Comparison of ENCODE assay signal across 11 cellular contexts in the genomic region with DNA sequence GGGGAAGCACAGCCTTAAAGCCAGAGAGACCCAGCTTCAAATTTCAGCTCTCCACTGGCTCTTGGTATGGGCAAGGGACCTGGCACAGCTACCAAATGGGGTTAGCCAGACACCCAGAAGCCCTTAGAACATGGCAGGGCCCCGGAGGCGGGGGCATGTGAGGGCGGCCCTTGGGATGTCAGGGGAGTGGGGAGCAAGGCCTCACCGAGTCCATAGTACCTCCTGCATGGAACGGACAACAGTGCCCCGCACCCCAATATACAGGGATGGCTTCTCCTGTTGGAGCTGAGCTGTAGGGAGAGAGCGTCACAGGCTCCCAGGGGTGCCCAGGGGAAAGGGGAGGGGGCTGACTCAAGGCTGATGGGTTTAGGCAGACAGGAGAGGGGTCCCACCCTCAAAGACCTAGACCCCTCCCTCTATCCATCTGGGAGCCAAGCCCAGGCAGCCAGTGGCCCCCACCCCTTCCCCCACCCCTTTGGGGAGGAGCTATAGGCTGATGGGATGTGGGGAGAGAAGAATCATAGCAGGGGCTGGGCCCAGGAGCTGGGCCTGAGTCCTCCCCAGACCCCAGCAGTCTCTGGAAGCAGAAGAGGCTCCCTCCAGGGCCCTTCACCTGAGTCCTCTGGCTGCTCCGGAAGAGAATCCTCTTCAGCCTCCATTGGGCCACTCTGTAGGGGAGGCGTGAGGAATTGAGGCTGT. TPM values are rescaled to one million over a fixed set of nuclear protein-coding genes. Genes with fewer than 3 reads are reported as not detected.
DNase-seq lines count a peak whose midpoint lies in the region; ATAC-seq and TF ChIP-seq lines count a peak whose summit lies in the region.
"Had no signal": no experiment of that assay in that cellular context is flagged by ENCODE, and none has a peak within 500 bp of the region (broad histone marks: within the 10 kb centered on the region; RNA-seq: fewer than 3 reads in every experiment).

No MANE protein-coding gene starts in this region.

- peaks cover 0 to 7% (median 0%) of the 10 kb centered on the region in 11 experiments; a peak in 1 of 22 replicates for H4K20me1 ChIP-seq in BLaER1 treated with 17β-estradiol and CSF1 and Interleukin-3, amounts not matched to agents 10 nM and 100 nM
- no peaks in the 10 kb centered on the region for H4K20me1 ChIP-seq in PC-3 (ENCODE audit: low read length)

- H3K4me3 ChIP-seq in BLaER1 treated with 17β-estradiol and CSF1 and Interleukin-3, amounts not matched to agents 10 nM and 100 nM = no peak overlapping the region
- H3K4me3 ChIP-seq in PC-3 (ENCODE audit: low read length) = no peak overlapping the region
- H3K4me3 ChIP-seq in endodermal cell (ENCODE audit: low read length) = no peak overlapping the region
- H3K4me3 ChIP-seq: dorsolateral prefrontal cortex had no signal

- H3F3A ChIP-seq in PC-3 (ENCODE audit: low read length, unreplicated experiment) = no peaks in the 10 kb centered on the region

- no peaks in the 10 kb centered on the region for H3K36me3 ChIP-seq in BLaER1 treated with 17β-estradiol and CSF1 and Interleukin-3, amounts not matched to agents 10 nM and 100 nM
- no peaks in the 10 kb centered on the region for H3K36me3 ChIP-seq in PC-3 (ENCODE audit: low read depth, low read length)
- no peaks in the 10 kb centered on the region for H3K36me3 ChIP-seq in endodermal cell (ENCODE audit: control insufficient read depth, insufficient read depth, low read length)

- peaks cover 14% of the 10 kb centered on the region; the same call in 1 of the 2 replicates for H3K79me2 ChIP-seq in PC-3 (ENCODE audit: low read length)

- CTCF ChIA-PET in PC-3 (lab: Charles Lee) = interaction anchor here (0.6 to 0.8 kb wide), 2 partner anchors 10 kb away, joined by 4 read pairs; no protein-coding TSS in a partner anchor

- DNase-seq in PC-3 (no peak), endodermal cell (peak; percentile 57), progenitor cell of endocrine pancreas (ENCODE audit: low spot score, unreplicated experiment) (peak; percentile 5), SHP77 (lab: John Stamatoyannopoulos, UW) (no peak), HT-29 (ENCODE audit: low spot score) (no peak), GM13977 (ENCODE audit: low spot score) (no peak)
- DNase-seq: CD4-positive, CD25-positive, alpha-beta regulatory T cell; GF-D8 had no signal

- H3K36me3 Mint-ChIP-seq in endodermal cell (ENCODE audit: low read depth) (no peaks in the 10 kb centered on the region), progenitor cell of endocrine pancreas (ENCODE audit: insufficient read depth) (no peaks in the 10 kb centered on the region)
- H3K36me3 Mint-ChIP-seq: CD4-positive, CD25-positive, alpha-beta regulatory T cell had no signal

- H3K4me1 ChIP-seq in BLaER1 treated with 17β-estradiol and CSF1 and Interleukin-3, amounts not matched to agents 10 nM and 100 nM = peaks cover 46 to 70% (median 59%) of the 10 kb centered on the region in 10 experiments
- H3K4me1 ChIP-seq in PC-3 (ENCODE audit: insufficient read depth, low read length) = peaks cover 23% of the 10 kb centered on the region
- H3K4me1 ChIP-seq in endodermal cell (ENCODE audit: control insufficient read depth, insufficient read depth, low read length) = peaks cover 9% of the 10 kb centered on the region

- H3K9me3 Mint-ChIP-seq in endodermal cell (no peaks in the 10 kb centered on the region), progenitor cell of endocrine pancreas (ENCODE audit: low read depth) (no peaks in the 10 kb centered on the region)
- H3K9me3 Mint-ChIP-seq: CD4-positive, CD25-positive, alpha-beta regulatory T cell had no signal

- H2AFZ ChIP-seq in PC-3 (ENCODE audit: low read length) = no peak overlapping the region

- no peaks in the 10 kb centered on the region for H3K9me3 ChIP-seq in BLaER1 treated with 17β-estradiol and CSF1 and Interleukin-3, amounts not matched to agents 10 nM and 100 nM (replicated peaks in 1 of 11)
- H3K9me3 ChIP-seq in PC-3 (ENCODE audit: low read length) (no peaks in the 10 kb centered on the region), endodermal cell (ENCODE audit: control insufficient read depth, low read length) (no peaks in the 10 kb centered on the region)

- peak overlapping the region in 1 of 11 experiments; percentile 20; a peak in 1 of 22 replicates for H3K9ac ChIP-seq in BLaER1 treated with 17β-estradiol and CSF1 and Interleukin-3, amounts not matched to agents 10 nM and 100 nM
- no peak overlapping the region for H3K9ac ChIP-seq in PC-3 (ENCODE audit: low read length)
- H3K9ac ChIP-seq in endodermal cell (ENCODE audit: extremely low read depth, low read length, poor library complexity, severe bottlenecking) = no peak overlapping the region

- POLR2A ChIA-PET in PC-3 (lab: Charles Lee; ENCODE audit: unreplicated experiment) = no interaction called here

- H3K27me3 ChIP-seq in BLaER1 treated with 17β-estradiol and CSF1 and Interleukin-3, amounts not matched to agents 10 nM and 100 nM = peaks cover 0 to 9% (median 0%) of the 10 kb centered on the region in 11 experiments; a peak in 2 of 22 replicates
- H3K27me3 ChIP-seq in PC-3 (ENCODE audit: low read length) (no peaks in the 10 kb centered on the region), endodermal cell (ENCODE audit: control insufficient read depth, insufficient read depth, low read length, poor library complexity, severe bottlenecking) (no peaks in the 10 kb centered on the region)
- H3K27me3 ChIP-seq: dorsolateral prefrontal cortex had no signal

- intact Hi-C loops in PC-3 (cut with micrococcal nuclease) = no loop called here

- BruUV-seq in PC-3 (replicated peaks; lab: Mats Ljungman, UMichigan) = no TSS peak

- in situ Hi-C loops in GM13977 (cut with MboI; ENCODE audit: low pct_unique_long_range_greater_than_20kb, low sequenced_read_pairs, unreplicated experiment) = no loop called here

- no peaks in the 10 kb centered on the region for H3K4me1 Mint-ChIP-seq in endodermal cell
- H3K4me1 Mint-ChIP-seq in progenitor cell of endocrine pancreas (ENCODE audit: low read depth) = no peaks in the 10 kb centered on the region

- H3K27me3 Mint-ChIP-seq in endodermal cell (ENCODE audit: insufficient read depth) = peaks cover 2% of the 10 kb centered on the region
- peaks cover 30% of the 10 kb centered on the region for H3K27me3 Mint-ChIP-seq in progenitor cell of endocrine pancreas

- no peak overlapping the region for H3K27ac Mint-ChIP-seq in endodermal cell
- no peak overlapping the region for H3K27ac Mint-ChIP-seq in progenitor cell of endocrine pancreas
- H3K27ac Mint-ChIP-seq: CD4-positive, CD25-positive, alpha-beta regulatory T cell had no signal

- H3K9me2 ChIP-seq in PC-3 (replicated peaks; ENCODE audit: low read length) = no peaks in the 10 kb centered on the region

- ATAC-seq in PC-3 (no peak), GM18858 (IDR thresholded peaks at IDR 0.05; ENCODE audit: unreplicated experiment) (no peak)

- H3K4me2 ChIP-seq in BLaER1 treated with 17β-estradiol and CSF1 and Interleukin-3, amounts not matched to agents 10 nM and 100 nM = peak overlapping the region; percentile 63 to 90 (median 69)
- peak overlapping the region; percentile 83 for H3K4me2 ChIP-seq in PC-3 (ENCODE audit: low read length)

- WGBS in endodermal cell (ENCODE audit: insufficient coverage in 1 of 2, insufficient read length in 1 of 2), 2 experiments = 95 to 100% methylated on average over 3 to 9 of the region's 9 CpGs

- H3K27ac ChIP-seq in BLaER1 treated with 17β-estradiol and CSF1 and Interleukin-3, amounts not matched to agents 10 nM and 100 nM = peak overlapping the region in 2 of 11 experiments; percentile 16 to 38; a peak in 3 of 22 replicates
- peak overlapping the region; percentile 74 for H3K27ac ChIP-seq in PC-3 (ENCODE audit: low read length)
- H3K27ac ChIP-seq in endodermal cell (ENCODE audit: low read depth, low read length) = no peak overlapping the region

- TF ChIP-seq CTCF in PC-3 (conservative IDR thresholded peaks at IDR 0.05; ENCODE audit: low read depth, low read length) (no peak), endodermal cell (conservative IDR thresholded peaks at IDR 0.05) (no peak), progenitor cell of endocrine pancreas (IDR thresholded peaks at IDR 0.05; ENCODE audit: unreplicated experiment) (no peak), GM13977 (IDR thresholded peaks at IDR 0.05; ENCODE audit: extremely low read depth, insufficient read depth, missing control alignments) (no peak)

- H3K4me3 Mint-ChIP-seq in endodermal cell (no peak overlapping the region), progenitor cell of endocrine pancreas (ENCODE audit: low read depth) (no peak overlapping the region)
- H3K4me3 Mint-ChIP-seq: CD4-positive, CD25-positive, alpha-beta regulatory T cell had no signal

RNA-seq across cellular contexts. Expression of gene SPOCD1, which starts 16.5 kb away (rescaled TPM):
- total RNA-seq in PC-3 (2014; rRNA removed) (4.1 and 5.4 TPM in 2 replicates), endodermal cell (1 to 10 TPM; 2.0 to 3.1 TPM), progenitor cell of endocrine pancreas (0.36 and 0.91 TPM in 2 replicates)
- polyA plus RNA-seq in endodermal cell (2013, experiment 1 of 2) = 1.00 TPM
- 1.4 TPM for polyA plus RNA-seq in endodermal cell (2013, experiment 2 of 2)
- 0.10 and 0.20 TPM in 2 replicates for total RNA-seq in HT-29 (2014; rRNA removed; shearing (Covaris generic))
- polyA plus RNA-seq: CD4-positive, CD25-positive, alpha-beta regulatory T cell had no signal

RNA-seq across cellular contexts. Expression of gene ADGRB2, which starts 35.2 kb away (rescaled TPM):
- total RNA-seq in PC-3 (2014; rRNA removed) = 12.3 and 15.7 TPM in 2 replicates
- 10 to 100 TPM; 13.1 to 22.7 TPM for total RNA-seq in endodermal cell
- polyA plus RNA-seq in endodermal cell (2013, experiment 1 of 2) = 37.3 TPM
- polyA plus RNA-seq in endodermal cell (2013, experiment 2 of 2) = 34.7 TPM
- total RNA-seq in progenitor cell of endocrine pancreas = 4.6 and 5.5 TPM in 2 replicates
- total RNA-seq in HT-29 (2014; rRNA removed; shearing (Covaris generic)) = 1.2 and 2.2 TPM in 2 replicates

Comparison
In these comparisons a context has a peak if more than half of its experiments do, and no peak if none do; other contexts are left out.
1. DNase-seq: peak in endodermal cell (single experiment) and progenitor cell of endocrine pancreas (single experiment); none in PC-3 (single experiment), SHP77 (0 of 2), HT-29 (single experiment) and GM13977 (single experiment).